ENCODE assay signal across 9 cellular contexts in the genomic region with DNA sequence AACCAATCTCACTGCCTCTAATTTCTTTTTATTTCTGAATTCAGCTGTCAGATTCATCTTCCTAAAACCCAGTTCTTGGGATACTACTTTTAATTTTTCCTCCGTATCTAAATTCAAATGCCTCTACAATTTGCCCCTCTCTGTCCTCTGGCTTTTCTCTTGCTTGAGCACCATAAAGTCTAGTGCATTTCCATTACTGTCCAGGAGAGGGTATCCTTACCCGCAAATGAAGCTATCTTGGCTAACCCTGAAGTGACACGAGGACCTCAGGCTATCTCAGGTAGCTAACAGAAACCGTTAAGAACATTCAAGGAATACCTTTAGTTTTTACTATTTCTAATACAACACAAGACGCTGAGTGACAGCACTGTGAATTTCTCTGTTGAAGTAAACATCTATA. TPM values are rescaled to one million over a fixed set of nuclear protein-coding genes. Genes with fewer than 3 reads are reported as not detected.
DNase-seq lines count a peak whose midpoint lies in the region; ATAC-seq and TF ChIP-seq lines count a peak whose summit lies in the region.
"Had no signal": no experiment of that assay in that cellular context is flagged by ENCODE, and none has a peak within 500 bp of the region (broad histone marks: within the 10 kb centered on the region; RNA-seq: fewer than 3 reads in every experiment).

No MANE protein-coding gene starts in this region.

- no peaks in the 10 kb centered on the region for H3K27me3 ChIP-seq in GM23338 (ENCODE audit: insufficient read depth)
- no peaks in the 10 kb centered on the region for H3K27me3 ChIP-seq in thoracic aorta (replicated peaks; ENCODE audit: insufficient read depth)
- no peaks in the 10 kb centered on the region for H3K27me3 ChIP-seq in uterus

- DNase-seq in ELF-1 (ENCODE audit: low read depth, low spot score), result peak; percentile 54
- peak; percentile 53 for DNase-seq in GM23338 (ENCODE audit: low spot score)
- DNase-seq in NOMO-1 treated with dmso at 0.1 percent for 144 hours (lab: John Stamatoyannopoulos, UW; ENCODE audit: unreplicated experiment), result peak; percentile 0
- peak; percentile 2 for DNase-seq in fibroblast of mammary gland (ENCODE audit: low read depth)
- no peak for DNase-seq in thoracic aorta (ENCODE audit: low spot score)
- DNase-seq in activated T-helper 2 cell treated with anti-CD3 and anti-CD28 coated beads, Interferon-gamma antibody, Interleukin-2, Interleukin-4, amounts not matched to agents 10 μg/mL and 5 μg/mL and 100 μg/mL, durations not matched to agents 14 hours and 24 hours and 36 hours (ENCODE audit: low spot score), result no peak
- DNase-seq in uterus, result no peak
- DNase-seq in NCI-H446 (lab: John Stamatoyannopoulos, UW), result no peak

- H3K4me3 Mint-ChIP-seq in GM23338, result no peak overlapping the region
- no peak overlapping the region for H3K4me3 Mint-ChIP-seq in activated T-helper 2 cell treated with anti-CD3 and anti-CD28 coated beads, Interferon-gamma antibody, Interleukin-2, Interleukin-4, amounts not matched to agents 10 μg/mL and 5 μg/mL and 100 μg/mL, durations not matched to agents 14 hours and 24 hours and 36 hours (ENCODE audit: low read depth)
- H3K4me3 Mint-ChIP-seq: central memory CD8-positive, alpha-beta T cell had no signal

- H3K4me1 Mint-ChIP-seq in GM23338, result no peaks in the 10 kb centered on the region
- H3K4me1 Mint-ChIP-seq in activated T-helper 2 cell treated with anti-CD3 and anti-CD28 coated beads, Interferon-gamma antibody, Interleukin-2, Interleukin-4, amounts not matched to agents 10 μg/mL and 5 μg/mL and 100 μg/mL, durations not matched to agents 14 hours and 24 hours and 36 hours (ENCODE audit: low read depth), result no peaks in the 10 kb centered on the region
- H3K4me1 Mint-ChIP-seq: central memory CD8-positive, alpha-beta T cell had no signal

- H3K9me2 ChIP-seq in GM23338 (ENCODE audit: insufficient read depth), result no peaks in the 10 kb centered on the region

- no peak overlapping the region for H3K4me2 ChIP-seq in GM23338

- H3K36me3 Mint-ChIP-seq in GM23338 (ENCODE audit: low read depth), result no peaks in the 10 kb centered on the region
- H3K36me3 Mint-ChIP-seq in activated T-helper 2 cell treated with anti-CD3 and anti-CD28 coated beads, Interferon-gamma antibody, Interleukin-2, Interleukin-4, amounts not matched to agents 10 μg/mL and 5 μg/mL and 100 μg/mL, durations not matched to agents 14 hours and 24 hours and 36 hours (ENCODE audit: low read depth), result no peaks in the 10 kb centered on the region

- H3K27ac ChIP-seq in GM23338 (ENCODE audit: low read depth), result no peak overlapping the region
- no peak overlapping the region for H3K27ac ChIP-seq in thoracic aorta
- H3K27ac ChIP-seq in uterus, result no peak overlapping the region

- H3K9me3 ChIP-seq in thoracic aorta, result no peaks in the 10 kb centered on the region
- H3K9me3 ChIP-seq in uterus, result no peaks in the 10 kb centered on the region

- peak; percentile 61 to 69 for TF ChIP-seq CTCF in GM23338 (conservative IDR thresholded peaks at IDR 0.05; ENCODE audit: low read depth in 2 of 2)
- TF ChIP-seq CTCF in fibroblast of mammary gland (conservative IDR thresholded peaks at IDR 0.05; ENCODE audit: control insufficient read depth, insufficient read depth, low read depth, low read length), result peak; percentile 37
- peak; percentile 34 for TF ChIP-seq CTCF in thoracic aorta (IDR thresholded peaks at IDR 0.05)
- peak in 2 of 4 experiments; percentile 14 to 28 for TF ChIP-seq CTCF in uterus (IDR thresholded peaks at IDR 0.05)

- TF ChIP-seq POLR2A in uterus (IDR thresholded peaks at IDR 0.05), result no peak

- no peak overlapping the region for H2AFZ ChIP-seq in GM23338

- H3K4me1 ChIP-seq in GM23338 (ENCODE audit: insufficient read depth), result no peaks in the 10 kb centered on the region
- no peaks in the 10 kb centered on the region for H3K4me1 ChIP-seq in thoracic aorta (ENCODE audit: control insufficient read depth in 1 of 2, low read depth in 2 of 2)
- no peaks in the 10 kb centered on the region for H3K4me1 ChIP-seq in uterus

- no peaks in the 10 kb centered on the region for H3F3A ChIP-seq in GM23338 (replicated peaks; ENCODE audit: low read depth)

- no peaks in the 10 kb centered on the region for H4K20me1 ChIP-seq in GM23338 (replicated peaks; ENCODE audit: insufficient read depth)

- intact Hi-C loops in activated T-helper 2 cell treated with anti-CD3 and anti-CD28 coated beads, Interferon-gamma antibody, Interleukin-2, Interleukin-4, amounts not matched to agents 10 μg/mL and 5 μg/mL and 100 μg/mL, durations not matched to agents 14 hours and 24 hours and 36 hours (cut with micrococcal nuclease), result no loop called here
- intact Hi-C loops in uterus (cut with DNase I; ENCODE audit: low total_unique reads), result no loop called here

- H3K79me2 ChIP-seq in GM23338 (replicated peaks; ENCODE audit: insufficient read depth), result no peaks in the 10 kb centered on the region

- no peaks in the 10 kb centered on the region for H3K27me3 Mint-ChIP-seq in GM23338 (ENCODE audit: insufficient read depth, low read depth, poor library complexity)
- H3K27me3 Mint-ChIP-seq in activated T-helper 2 cell treated with anti-CD3 and anti-CD28 coated beads, Interferon-gamma antibody, Interleukin-2, Interleukin-4, amounts not matched to agents 10 μg/mL and 5 μg/mL and 100 μg/mL, durations not matched to agents 14 hours and 24 hours and 36 hours (ENCODE audit: low read depth), result no peaks in the 10 kb centered on the region
- H3K27me3 Mint-ChIP-seq: central memory CD8-positive, alpha-beta T cell had no signal

- ATAC-seq in GM23338, result peak; percentile 70
- ATAC-seq in thoracic aorta (ENCODE audit: insufficient number of reproducible peaks, low FRiP score, low read depth), result no peak

- H3K27ac Mint-ChIP-seq in GM23338, result no peak overlapping the region
- no peak overlapping the region for H3K27ac Mint-ChIP-seq in activated T-helper 2 cell treated with anti-CD3 and anti-CD28 coated beads, Interferon-gamma antibody, Interleukin-2, Interleukin-4, amounts not matched to agents 10 μg/mL and 5 μg/mL and 100 μg/mL, durations not matched to agents 14 hours and 24 hours and 36 hours

- peaks cover 4% of the 10 kb centered on the region; the same call in 2 of the 3 replicates for H3K9me3 Mint-ChIP-seq in GM23338
- H3K9me3 Mint-ChIP-seq in activated T-helper 2 cell treated with anti-CD3 and anti-CD28 coated beads, Interferon-gamma antibody, Interleukin-2, Interleukin-4, amounts not matched to agents 10 μg/mL and 5 μg/mL and 100 μg/mL, durations not matched to agents 14 hours and 24 hours and 36 hours, result no peaks in the 10 kb centered on the region

- H3K4me3 ChIP-seq in GM23338 (no peak overlapping the region), fibroblast of mammary gland (ENCODE audit: control insufficient read depth, low read depth, low read length) (no peak overlapping the region), thoracic aorta (no peak overlapping the region), uterus (no peak overlapping the region)

- H3K36me3 ChIP-seq in GM23338 (ENCODE audit: insufficient read depth) (no peaks in the 10 kb centered on the region), thoracic aorta (no peaks in the 10 kb centered on the region), uterus (no peaks in the 10 kb centered on the region)

RNA-seq across cellular contexts. Expression of a gene that starts 49.4 kb away (rescaled TPM):
- total RNA-seq in GM23338 (2014; rRNA removed; shearing (Covaris generic)), result not detected in 2 replicates
- not detected in 2 replicates for polyA plus RNA-seq in GM23338 (2016; fragmentation: Nextera tagmentation; extraction: Ambion mirVana)
- not detected for total RNA-seq in thoracic aorta
- total RNA-seq in activated T-helper 2 cell treated with anti-CD3 and anti-CD28 coated beads, Interferon-gamma antibody, Interleukin-2, Interleukin-4, amounts not matched to agents 10 μg/mL and 5 μg/mL and 100 μg/mL, durations not matched to agents 14 hours and 24 hours and 36 hours, result not detected in 2 replicates
- not detected for total RNA-seq in uterus

Comparison
In these comparisons a context has a peak if more than half of its experiments do, and no peak if none do; other contexts are left out.
1. DNase-seq: peak in ELF-1 (single experiment), GM23338 (single experiment), NOMO-1 treated with dmso at 0.1 percent for 144 hours (single experiment) and fibroblast of mammary gland (single experiment); none in thoracic aorta (single experiment), activated T-helper 2 cell treated with anti-CD3 and anti-CD28 coated beads, Interferon-gamma antibody, Interleukin-2, Interleukin-4, amounts not matched to agents 10 μg/mL and 5 μg/mL and 100 μg/mL, durations not matched to agents 14 hours and 24 hours and 36 hours (single experiment), uterus (0 of 2) and NCI-H446 (0 of 2).